In the genomic region with DNA sequence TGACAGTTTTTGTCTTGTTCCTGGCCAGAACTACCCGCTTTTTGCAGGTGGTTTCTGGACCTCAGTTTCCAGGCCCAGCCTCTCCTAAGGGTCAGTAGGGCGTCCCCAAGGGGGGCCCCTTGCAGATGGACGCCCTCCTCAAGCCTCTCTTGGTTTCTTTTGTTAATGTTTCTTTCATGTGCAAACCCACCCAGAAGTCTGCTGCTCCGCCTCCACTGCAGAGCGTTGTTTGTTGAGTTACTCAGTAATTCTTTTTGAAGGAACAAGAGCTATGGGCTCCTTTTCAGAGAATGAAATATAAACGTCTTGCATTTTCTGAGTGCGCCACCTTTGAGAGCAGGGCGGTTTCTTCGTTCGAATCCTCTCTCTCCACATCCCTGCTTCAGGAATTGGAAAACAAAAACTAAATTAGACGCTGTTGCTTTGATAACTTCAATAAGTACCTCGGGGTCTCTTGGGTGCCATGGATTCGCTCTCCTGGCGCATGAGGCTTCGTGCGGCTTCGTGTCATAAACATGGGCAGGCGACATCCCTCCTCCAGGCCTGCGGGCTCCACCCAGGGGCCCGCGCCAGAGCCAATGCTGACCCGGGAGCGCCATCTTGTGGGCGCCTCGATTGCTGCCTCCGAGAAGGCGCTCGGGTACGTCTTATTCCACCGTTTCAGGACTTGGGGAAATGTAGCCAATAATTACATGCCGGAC, we compare ENCODE assay signal across 8 cellular contexts. TPM values are rescaled to one million over a fixed set of nuclear protein-coding genes. Genes with fewer than 3 reads are reported as not detected.
A peak's percentile ranks its signal among the peaks of the same experiment; 100 is the strongest.
DNase-seq lines count a peak whose midpoint lies in the region; ATAC-seq and TF ChIP-seq lines count a peak whose summit lies in the region.

No MANE protein-coding gene starts in this region.

- H3K27me3 ChIP-seq in foreskin keratinocyte = peaks cover 23% of the 10 kb centered on the region

- TF ChIP-seq CTCF in foreskin keratinocyte (conservative IDR thresholded peaks at IDR 0.05) = peak; percentile 93

- peak; percentile 90 for ATAC-seq in GM21576 (IDR thresholded peaks at IDR 0.05; ENCODE audit: unreplicated experiment)
- ATAC-seq in foreskin keratinocyte = peak; percentile 95

- DNase-seq in DMS 273 (lab: John Stamatoyannopoulos, UW; ENCODE audit: unreplicated experiment) (peak; percentile 92), KG1 (lab: John Stamatoyannopoulos, UW) (peak; percentile 85), SHP77 treated with DMSO at 0.1 percent for 48 hours (lab: John Stamatoyannopoulos, UW) (peak; percentile 42), foreskin keratinocyte (peak; percentile 24 to 35), nucleus accumbens (lab: John Stamatoyannopoulos, UW) (peak in 50 of 56 donors; percentile 5 to 87 (median 63)), stromal cell of bone marrow (ENCODE audit: low read depth) (peak; percentile 47)
- peak; percentile 68 for DNase-seq in activated T-helper 9 cell treated with anti-CD3 and anti-CD28 coated beads, Interleukin-2, amount 50 U/mL, for 16 hours (ENCODE audit: low read depth)

- no peaks in the 10 kb centered on the region for H3K4me1 ChIP-seq in foreskin keratinocyte

- no peak overlapping the region for H3K27ac ChIP-seq in foreskin keratinocyte

RNA-seq across cellular contexts. Expression of gene CKMT2, which starts 38.3 kb away (rescaled TPM):
- not detected in 2 replicates for total RNA-seq in foreskin keratinocyte
- not detected in 2 replicates for polyA plus RNA-seq in foreskin keratinocyte

Comparison
In these comparisons a context has a peak if more than half of its experiments do, and no peak if none do; other contexts are left out.
1. DNase-seq: peak in every context shown above with its lines; median percentile 92 in DMS 273; 85 in KG1; 68 in activated T-helper 9 cell treated with anti-CD3 and anti-CD28 coated beads, Interleukin-2, amount 50 U/mL, for 16 hours; 63 in nucleus accumbens; 47 in stromal cell of bone marrow; 42 in SHP77 treated with DMSO at 0.1 percent for 48 hours; 30 in foreskin keratinocyte.